ENCODE assay signal across 10 cellular contexts in the genomic region with DNA sequence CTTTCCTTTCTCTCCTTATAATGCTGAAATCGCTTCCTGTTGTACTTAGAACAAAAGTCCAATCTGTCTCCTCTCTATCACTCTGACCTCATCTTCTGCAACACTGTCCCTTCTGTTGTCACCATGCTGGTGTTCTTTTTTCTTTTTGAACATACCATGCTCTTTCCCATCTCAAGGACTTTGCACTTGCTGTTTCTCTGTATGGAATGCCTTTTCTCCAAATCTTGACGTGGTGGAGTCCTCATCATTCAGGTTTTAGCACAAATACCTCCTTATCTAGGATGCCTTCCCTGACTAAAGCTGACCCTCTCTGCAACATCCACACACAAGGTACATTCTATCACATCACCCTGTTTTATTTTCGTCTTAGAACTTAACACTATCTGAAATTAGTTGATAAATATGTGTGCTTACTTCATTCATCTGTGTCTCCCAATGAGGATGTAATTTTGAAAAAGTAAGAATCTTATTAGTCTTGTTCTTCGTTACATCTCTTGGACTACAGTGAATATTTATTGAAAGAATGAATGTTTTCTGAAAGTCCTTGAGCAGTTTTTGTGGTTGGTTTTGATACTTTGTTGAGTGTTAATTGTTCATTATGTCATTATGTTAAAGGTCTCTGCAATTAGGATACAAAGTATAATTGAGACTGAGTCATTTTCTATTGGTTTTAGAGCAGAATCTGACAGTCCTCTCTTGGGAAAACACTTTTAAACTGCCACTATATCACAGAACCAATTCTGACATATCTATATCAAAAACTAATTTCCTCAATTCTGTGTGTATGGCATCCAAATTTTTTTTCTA.
A peak's percentile ranks its signal among the peaks of the same experiment; 100 is the strongest.
DNase-seq lines count a peak whose midpoint lies in the region; ATAC-seq and TF ChIP-seq lines count a peak whose summit lies in the region.
"Had no signal": no experiment of that assay in that cellular context is flagged by ENCODE, and none has a peak within 500 bp of the region (broad histone marks: within the 10 kb centered on the region; RNA-seq: fewer than 3 reads in every experiment).

No MANE protein-coding gene starts in this region.

- POLR2A ChIA-PET in naive thymus-derived CD8-positive, alpha-beta T cell (lab: Charles Lee), result interaction anchor here (0.6 to 1.0 kb wide), 3 partner anchors 23 to 207 kb away, joined by 3 read pairs; no protein-coding TSS in a partner anchor

- no peaks in the 10 kb centered on the region for H3K79me2 ChIP-seq in DND-41 (ENCODE audit: insufficient read depth, low read length)

- no peak overlapping the region for H3K9ac ChIP-seq in DND-41 (ENCODE audit: low read depth, low read length)

- H3K9me3 ChIP-seq in DND-41 (ENCODE audit: insufficient read depth, low read length, severe bottlenecking), result no peaks in the 10 kb centered on the region
- no peaks in the 10 kb centered on the region for H3K9me3 ChIP-seq in suprapubic skin
- H3K9me3 ChIP-seq: uterus had no signal

- H3K4me1 Mint-ChIP-seq in IgD-negative memory B cell, result peaks cover 28 to 38% (median 30%) of the 10 kb centered on the region in 3 donors
- peaks cover 61% of the 10 kb centered on the region for H3K4me1 Mint-ChIP-seq in activated naive CD8-positive, alpha-beta T cell treated with anti-CD3 and anti-CD28 coated beads for 36 hours
- peaks cover 25 to 56% (median 40%) of the 10 kb centered on the region in 4 donors for H3K4me1 Mint-ChIP-seq in naive thymus-derived CD8-positive, alpha-beta T cell

- no peak for TF ChIP-seq EP300 in suprapubic skin (IDR thresholded peaks at IDR 0.05)

- no peaks in the 10 kb centered on the region for H3K27me3 ChIP-seq in DND-41 (ENCODE audit: insufficient read depth, low read length, poor library complexity)
- H3K27me3 ChIP-seq in suprapubic skin, result no peaks in the 10 kb centered on the region
- H3K27me3 ChIP-seq: uterus had no signal

- peak overlapping the region; percentile 43; the same call in 1 of the 2 replicates for H2AFZ ChIP-seq in DND-41 (ENCODE audit: low read depth, low read length)

- H3K27ac Mint-ChIP-seq in IgD-negative memory B cell, result peak overlapping the region in 2 of 3 donors; percentile 59 to 60
- peak overlapping the region; percentile 86 for H3K27ac Mint-ChIP-seq in activated naive CD8-positive, alpha-beta T cell treated with anti-CD3 and anti-CD28 coated beads for 36 hours
- peak overlapping the region in 9 of 10 donors; percentile 7 to 93 (median 77) for H3K27ac Mint-ChIP-seq in naive thymus-derived CD8-positive, alpha-beta T cell

- H3K27ac ChIP-seq in DND-41 (ENCODE audit: low read length) (peak overlapping the region; percentile 74), suprapubic skin (no peak overlapping the region)
- H3K27ac ChIP-seq: uterus had no signal

- DNase-seq in DND-41, result no peak
- no peak for DNase-seq in activated naive CD8-positive, alpha-beta T cell treated with anti-CD3 and anti-CD28 coated beads for 36 hours
- no peak for DNase-seq in naive thymus-derived CD8-positive, alpha-beta T cell
- DNase-seq in suprapubic skin (ENCODE audit: low spot score in 2 of 2), result no peak
- DNase-seq in A172 (ENCODE audit: low spot score), result no peak
- DNase-seq: DMS79, uterus had no signal

- H4K20me1 ChIP-seq in DND-41 (ENCODE audit: insufficient read depth, low read length), result no peaks in the 10 kb centered on the region

- TF ChIP-seq CTCF in DND-41 (IDR thresholded peaks at IDR 0.05; ENCODE audit: borderline replicate concordance, extremely low read depth, low read length, poor library complexity, severe bottlenecking) (no peak), suprapubic skin (IDR thresholded peaks at IDR 0.05) (no peak)

- TF ChIP-seq POLR2A in suprapubic skin (IDR thresholded peaks at IDR 0.05), result no peak

- no peaks in the 10 kb centered on the region for H3K9me3 Mint-ChIP-seq in IgD-negative memory B cell
- no peaks in the 10 kb centered on the region for H3K9me3 Mint-ChIP-seq in activated naive CD8-positive, alpha-beta T cell treated with anti-CD3 and anti-CD28 coated beads for 36 hours
- no peaks in the 10 kb centered on the region for H3K9me3 Mint-ChIP-seq in naive thymus-derived CD8-positive, alpha-beta T cell

- no peak overlapping the region for H3K4me3 ChIP-seq in DND-41 (ENCODE audit: low read depth in 1 of 2, low read length in 2 of 2)
- no peak overlapping the region for H3K4me3 ChIP-seq in suprapubic skin
- H3K4me3 ChIP-seq: uterus had no signal

- ATAC-seq in DND-41 (ENCODE audit: insufficient read depth, low read depth) (no peak; the same call in 2 of the 3 replicates), HG03354 (IDR thresholded peaks at IDR 0.05; ENCODE audit: poor library complexity, severe bottlenecking, unreplicated experiment) (no peak), GM21737 (IDR thresholded peaks at IDR 0.05; ENCODE audit: unreplicated experiment) (no peak)
- ATAC-seq in naive thymus-derived CD8-positive, alpha-beta T cell, result no peak

- H3K4me2 ChIP-seq in DND-41 (ENCODE audit: insufficient read depth, low read length), result peak overlapping the region; percentile 45

- H3K36me3 ChIP-seq in DND-41 (ENCODE audit: insufficient read depth, low read length) (no peaks in the 10 kb centered on the region), suprapubic skin (no peaks in the 10 kb centered on the region)
- H3K36me3 ChIP-seq: uterus had no signal

- 80% methylated on average over 4 of the region's 4 CpGs for WGBS in suprapubic skin

- H3K4me1 ChIP-seq in DND-41 (ENCODE audit: insufficient read depth, low read length) (peaks cover 33% of the 10 kb centered on the region), suprapubic skin (peaks cover 17% of the 10 kb centered on the region)
- H3K4me1 ChIP-seq: uterus had no signal

- no peaks in the 10 kb centered on the region for H3K36me3 Mint-ChIP-seq in IgD-negative memory B cell
- peaks cover 5% of the 10 kb centered on the region for H3K36me3 Mint-ChIP-seq in activated naive CD8-positive, alpha-beta T cell treated with anti-CD3 and anti-CD28 coated beads for 36 hours
- no peaks in the 10 kb centered on the region for H3K36me3 Mint-ChIP-seq in naive thymus-derived CD8-positive, alpha-beta T cell

- peak overlapping the region; percentile 3 to 88 (median 60) for H3K4me3 Mint-ChIP-seq in IgD-negative memory B cell
- peak overlapping the region; percentile 51 for H3K4me3 Mint-ChIP-seq in activated naive CD8-positive, alpha-beta T cell treated with anti-CD3 and anti-CD28 coated beads for 36 hours
- peak overlapping the region in 8 of 10 donors; percentile 43 to 79 (median 62) for H3K4me3 Mint-ChIP-seq in naive thymus-derived CD8-positive, alpha-beta T cell

- no peaks in the 10 kb centered on the region for H3K27me3 Mint-ChIP-seq in IgD-negative memory B cell
- no peaks in the 10 kb centered on the region for H3K27me3 Mint-ChIP-seq in activated naive CD8-positive, alpha-beta T cell treated with anti-CD3 and anti-CD28 coated beads for 36 hours
- H3K27me3 Mint-ChIP-seq in naive thymus-derived CD8-positive, alpha-beta T cell, result no peaks in the 10 kb centered on the region
